Comparison of ENCODE assay signal across 24 cellular contexts in genomic region chr18:12405066-12405465, GRCh38. TPM values are rescaled to one million over a fixed set of nuclear protein-coding genes. Genes with fewer than 3 reads are reported as not detected.
"Had no signal": no experiment of that assay in that cellular context is flagged by ENCODE, and none has a peak within 500 bp of the region (broad histone marks: within the 10 kb centered on the region; RNA-seq: fewer than 3 reads in every experiment).

No MANE protein-coding gene starts in this region.

- H3K27ac Mint-ChIP-seq: activated B cell treated with CpG ODN at 0.5 μM for 24 hours; activated CD8-positive, alpha-beta T cell treated with anti-CD3 and anti-CD28 coated beads for 36 hours; activated naive CD8-positive, alpha-beta T cell; activated T-helper 2 cell treated with anti-CD3 and anti-CD28 coated beads, Interferon-gamma antibody, Interleukin-2, Interleukin-4, amounts not matched to agents 10 μg/mL and 5 μg/mL and 100 μg/mL, durations not matched to agents 14 hours and 24 hours and 36 hours; endodermal cell; progenitor cell of endocrine pancreas; T-helper 1 cell treated with Interleukin-12 subunit alpha and Interleukin-12 subunit beta and Interleukin-4 antibody, amounts not matched to agents 30 μg/mL and 1 μg/mL, for 36 hours had no signal

- ATAC-seq: activated CD8-positive, alpha-beta T cell treated with anti-CD3 and anti-CD28 coated beads for 36 hours; gastroesophageal sphincter; stimulated activated naive CD8-positive, alpha-beta T cell treated with anti-CD3 and anti-CD28 coated beads, Interleukin-15, Interleukin-2, amounts not matched to agents 100 U/mL and 50 U/mL, for 24 hours had no signal

- H3K27ac ChIP-seq: adrenal gland, ascending aorta, breast epithelium, coronary artery, epithelial cell of prostate, gastroesophageal sphincter, sigmoid colon had no signal

- H3K9me3 Mint-ChIP-seq: activated B cell treated with CpG ODN at 0.5 μM for 24 hours; activated CD8-positive, alpha-beta T cell treated with anti-CD3 and anti-CD28 coated beads for 36 hours; activated T-helper 2 cell treated with anti-CD3 and anti-CD28 coated beads, Interferon-gamma antibody, Interleukin-2, Interleukin-4, amounts not matched to agents 10 μg/mL and 5 μg/mL and 100 μg/mL, durations not matched to agents 14 hours and 24 hours and 36 hours; endodermal cell; T-helper 1 cell treated with Interleukin-12 subunit alpha and Interleukin-12 subunit beta and Interleukin-4 antibody, amounts not matched to agents 30 μg/mL and 1 μg/mL, for 36 hours had no signal

- DNase-seq: activated B cell treated with CpG ODN at 0.5 μM for 24 hours; activated CD4-positive, alpha-beta T cell treated with anti-CD3 and anti-CD28 coated beads for 4 hours; activated CD8-positive, alpha-beta T cell treated with anti-CD3 and anti-CD28 coated beads for 36 hours; activated naive CD4-positive, alpha-beta T cell; activated T-cell treated with anti-CD3 and anti-CD28 coated beads, Interleukin-2, amount 50 U/mL, for 1 hour; adrenal gland; cerebellar nuclear complex; endodermal cell; head of caudate nucleus; midbrain; retina; sigmoid colon; stimulated activated CD4-positive, alpha-beta T cell treated with anti-CD3 and anti-CD28 coated beads, Interleukin-4, amount 100 ng/mL, for 24 hours; stimulated activated naive CD8-positive, alpha-beta T cell treated with anti-CD3 and anti-CD28 coated beads, Interleukin-15, Interleukin-2, amounts not matched to agents 100 U/mL and 50 U/mL, for 24 hours had no signal

- H3K4me3 Mint-ChIP-seq: activated B cell treated with CpG ODN at 0.5 μM for 24 hours; activated CD8-positive, alpha-beta T cell treated with anti-CD3 and anti-CD28 coated beads for 36 hours; endodermal cell had no signal

- H3K4me1 ChIP-seq: breast epithelium had no signal

- H3K36me3 ChIP-seq: adrenal gland, ascending aorta, breast epithelium, gastroesophageal sphincter, sigmoid colon had no signal

- FAIRE-seq: islet of Langerhans had no signal

- H3K4me3 ChIP-seq: adrenal gland, ascending aorta, breast epithelium, coronary artery, gastroesophageal sphincter, sigmoid colon had no signal

- H3K9me3 ChIP-seq: adrenal gland, ascending aorta, breast epithelium, gastroesophageal sphincter, sigmoid colon had no signal

- H3K36me3 Mint-ChIP-seq: activated naive CD8-positive, alpha-beta T cell had no signal

- H3K27me3 ChIP-seq: adrenal gland, ascending aorta, breast epithelium, gastroesophageal sphincter, sigmoid colon had no signal

RNA-seq across cellular contexts. Expression of gene PRELID3A, which starts 2.7 kb away (rescaled TPM):
- total RNA-seq: ascending aorta had no signal
